Comparison of ENCODE assay signal across 21 cellular contexts in the genomic region with DNA sequence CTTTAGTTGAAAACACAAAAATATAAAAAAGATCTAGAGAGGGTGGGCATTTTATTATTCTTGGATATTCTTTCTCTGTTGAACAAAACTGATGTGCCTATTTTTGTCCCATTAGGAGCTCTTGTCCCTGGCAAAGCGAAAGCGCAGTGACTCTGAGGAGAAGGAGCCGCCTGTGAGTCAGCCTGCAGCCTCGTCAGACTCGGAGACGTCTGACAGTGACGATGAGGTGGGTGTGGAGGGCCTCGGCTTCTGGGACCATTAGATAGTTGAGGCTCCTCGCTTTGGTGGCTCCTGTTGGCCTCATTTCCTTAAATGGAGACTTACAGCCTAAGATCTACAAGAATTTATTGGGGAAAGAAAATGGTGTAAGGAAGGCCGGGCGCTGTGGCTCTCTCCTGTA. TPM values are rescaled to one million over a fixed set of nuclear protein-coding genes. Genes with fewer than 3 reads are reported as not detected.
A peak's percentile ranks its signal among the peaks of the same experiment; 100 is the strongest.
DNase-seq lines count a peak whose midpoint lies in the region; ATAC-seq and TF ChIP-seq lines count a peak whose summit lies in the region.
"Had no signal": no experiment of that assay in that cellular context is flagged by ENCODE, and none has a peak within 500 bp of the region (broad histone marks: within the 10 kb centered on the region; RNA-seq: fewer than 3 reads in every experiment).

No MANE protein-coding gene starts in this region.

- intact Hi-C loops in lower lobe of right lung (cut with DNase I): no loop called here

- DNase-seq in Ammon's horn (ENCODE audit: low spot score) (peak; percentile 23), SJSA1 (ENCODE audit: low read depth in 1 of 2, low spot score in 2 of 2) (peak; percentile 49 to 67), coronary artery (ENCODE audit: low spot score) (no peak), occipital lobe (lab: John Stamatoyannopoulos, UW) (peak; percentile 19), T1000 (lab: John Stamatoyannopoulos, UW) (no peak), lower lobe of right lung (no peak)
- DNase-seq in stimulated activated CD4-positive, alpha-beta T cell treated with anti-CD3 and anti-CD28 coated beads, Interleukin-2, amount 100 ng/mL, for 48 hours: no peak
- DNase-seq: activated naive CD4-positive, alpha-beta T cell treated with Interleukin-2 at 50 U/mL for 16 hours; Caco-2; esophagus squamous epithelium; MM.1S; natural killer cell; NCI-H187; NCI-H446; NK-92 treated with Interleukin-12 subunit alpha and Interleukin-12 subunit beta, amount 100 ng/mL, for 24 hours; stimulated activated CD4-positive, alpha-beta T cell treated with anti-CD3 and anti-CD28 coated beads, Interleukin-15, amount 100 ng/mL, for 24 hours; stimulated activated naive CD8-positive, alpha-beta T cell treated with anti-CD3 and anti-CD28 coated beads, Interleukin-15, amount 100 ng/mL, for 72 hours; T-helper 1 cell had no signal

- TF ChIP-seq CTCF in coronary artery (IDR thresholded peaks at IDR 0.05) (no peak), lower lobe of right lung (IDR thresholded peaks at IDR 0.05) (no peak)

- no peaks in the 10 kb centered on the region for H3K9me3 ChIP-seq in SJSA1 (replicated peaks)
- H3K9me3 ChIP-seq in lower lobe of right lung: no peaks in the 10 kb centered on the region
- H3K9me3 ChIP-seq: Caco-2, esophagus squamous epithelium, vagina had no signal

- H3K27ac ChIP-seq in SJSA1 (peak overlapping the region; percentile 67), coronary artery (peak overlapping the region; percentile 62 to 65), lower lobe of right lung (no peak overlapping the region)
- H3K27ac ChIP-seq: esophagus squamous epithelium, vagina had no signal

- ATAC-seq in GM18861 (IDR thresholded peaks at IDR 0.05; ENCODE audit: unreplicated experiment) (no peak), lower lobe of right lung (no peak)
- ATAC-seq: HepG2; natural killer cell; stimulated activated naive CD8-positive, alpha-beta T cell treated with anti-CD3 and anti-CD28 coated beads, Interleukin-15, amount 100 ng/mL, for 72 hours had no signal

- H3K27me3 ChIP-seq in SJSA1 (replicated peaks) (no peaks in the 10 kb centered on the region), lower lobe of right lung (ENCODE audit: low read depth) (no peaks in the 10 kb centered on the region)
- H3K27me3 ChIP-seq: esophagus squamous epithelium, vagina had no signal

- peaks cover 12% of the 10 kb centered on the region for H3K4me1 ChIP-seq in SJSA1 (replicated peaks)
- H3K4me1 ChIP-seq in lower lobe of right lung: no peaks in the 10 kb centered on the region
- H3K4me1 ChIP-seq: Caco-2, esophagus squamous epithelium, vagina had no signal

- peak overlapping the region; percentile 6; the same call in 1 of the 2 replicates for H3K4me3 ChIP-seq in SJSA1
- no peak overlapping the region for H3K4me3 ChIP-seq in coronary artery
- no peak overlapping the region for H3K4me3 ChIP-seq in lower lobe of right lung
- H3K4me3 ChIP-seq: esophagus squamous epithelium, vagina had no signal

- H3K36me3 ChIP-seq in SJSA1 (peaks cover 43% of the 10 kb centered on the region), lower lobe of right lung (peaks cover 53% of the 10 kb centered on the region)

RNA-seq across cellular contexts. Expression of a gene that starts 21.3 kb away (rescaled TPM):
- total RNA-seq in SJSA1 (2014; rRNA removed; shearing (Covaris generic)): 26.0 and 34.9 TPM in 2 replicates
- 59.0 TPM for total RNA-seq in occipital lobe
- 27.1 TPM for total RNA-seq in lower lobe of right lung

RNA-seq across cellular contexts. Expression of a gene that starts 35.9 kb away (rescaled TPM):
- 17.4 and 35.4 TPM in 2 replicates for total RNA-seq in SJSA1 (2014; rRNA removed; shearing (Covaris generic))
- total RNA-seq in occipital lobe (24.2 TPM), lower lobe of right lung (16.3 TPM)

RNA-seq across cellular contexts. Expression of a gene that starts 55.5 kb away (rescaled TPM):
- 4.4 and 5.7 TPM in 2 replicates for total RNA-seq in SJSA1 (2014; rRNA removed; shearing (Covaris generic))
- total RNA-seq in occipital lobe (0.31 TPM), lower lobe of right lung (0.32 TPM)
- total RNA-seq: natural killer cell, vagina had no signal

Comparison
In these comparisons a context has a peak if more than half of its experiments do, and no peak if none do; other contexts are left out.
1. DNase-seq: peak in Ammon's horn (single experiment), SJSA1 (2 of 2) and occipital lobe (single experiment); none in coronary artery (single experiment), T1000 (single experiment), stimulated activated CD4-positive, alpha-beta T cell treated with anti-CD3 and anti-CD28 coated beads, Interleukin-2, amount 100 ng/mL, for 48 hours (0 of 2) and lower lobe of right lung (single experiment).